12 cellular contexts compared by ENCODE assay signal in the genomic region with DNA sequence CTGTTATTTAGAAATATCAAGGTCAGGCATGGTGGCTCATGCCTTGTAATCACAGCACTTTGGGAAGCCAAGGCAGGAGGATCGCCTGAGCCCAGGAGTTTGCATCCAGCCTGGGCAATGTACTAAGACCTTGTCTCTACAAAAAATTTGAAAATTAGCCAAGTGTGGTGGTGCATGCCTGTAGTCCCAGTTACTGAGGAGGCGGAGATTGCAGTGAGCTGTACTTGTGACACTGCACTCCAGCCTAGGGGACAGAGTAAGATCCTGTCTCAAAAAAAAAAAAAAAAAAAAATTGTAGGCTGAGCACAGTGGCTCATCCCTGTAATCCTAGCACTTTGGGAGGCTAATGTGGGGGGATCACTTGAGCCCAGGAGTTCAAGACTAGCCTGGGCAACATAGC.
"Had no signal": no experiment of that assay in that cellular context is flagged by ENCODE, and none has a peak within 500 bp of the region (broad histone marks: within the 10 kb centered on the region; RNA-seq: fewer than 3 reads in every experiment).

No MANE protein-coding gene starts in this region.

- DNase-seq: activated CD4-positive, alpha-beta T cell treated with anti-CD3 and anti-CD28 coated beads for 36 hours; activated CD8-positive, alpha-beta T cell treated with anti-CD3 and anti-CD28 coated beads, Interleukin-2, amount 10 ng/mL, durations not matched to agents 7 days and 5 days; activated effector memory CD4-positive, alpha-beta T cell treated with Interleukin-2 at 50 U/mL for 16 hours; anterior cingulate cortex; left colon; mammary epithelial cell; mucosa of descending colon; nephron progenitor cell; stimulated activated CD4-positive, alpha-beta T cell treated with anti-CD3 and anti-CD28 coated beads, Interleukin-2, amount 100 ng/mL, for 48 hours; stimulated activated CD8-positive, alpha-beta memory T cell treated with anti-CD3 and anti-CD28 coated beads, Interleukin-4, amount 100 ng/mL, for 48 hours had no signal

- H3K27me3 Mint-ChIP-seq: activated CD4-positive, alpha-beta T cell treated with anti-CD3 and anti-CD28 coated beads for 36 hours; activated naive CD4-positive, alpha-beta T cell treated with anti-CD3 and anti-CD28 coated beads, Interleukin-2, amount 50 U/mL, for 24 hours had no signal

- H3K4me3 Mint-ChIP-seq: activated CD4-positive, alpha-beta T cell treated with anti-CD3 and anti-CD28 coated beads for 36 hours; activated CD8-positive, alpha-beta T cell treated with anti-CD3 and anti-CD28 coated beads, Interleukin-2, amount 10 ng/mL, durations not matched to agents 7 days and 5 days; activated naive CD4-positive, alpha-beta T cell treated with anti-CD3 and anti-CD28 coated beads, Interleukin-2, amount 50 U/mL, for 24 hours; nephron progenitor cell had no signal

- H3K27ac Mint-ChIP-seq: nephron progenitor cell had no signal

- H3K27ac ChIP-seq: esophagus muscularis mucosa had no signal

- H3K27me3 ChIP-seq: esophagus muscularis mucosa had no signal

- H3K9me3 ChIP-seq: esophagus muscularis mucosa, mucosa of descending colon had no signal

- H3K4me3 ChIP-seq: esophagus muscularis mucosa, mucosa of descending colon had no signal

- H3K4me1 ChIP-seq: esophagus muscularis mucosa had no signal

- ATAC-seq: activated CD4-positive, alpha-beta T cell treated with anti-CD3 and anti-CD28 coated beads for 36 hours; activated CD8-positive, alpha-beta T cell treated with anti-CD3 and anti-CD28 coated beads, Interleukin-2, amount 10 ng/mL, durations not matched to agents 7 days and 5 days; left colon; mucosa of descending colon had no signal

- H3K9me3 Mint-ChIP-seq: activated naive CD4-positive, alpha-beta T cell treated with anti-CD3 and anti-CD28 coated beads, Interleukin-2, amount 50 U/mL, for 24 hours; nephron progenitor cell had no signal
